In genomic region chr11:64234840-64235379, GRCh38 we compare ENCODE assay signal across 1 cellular context.
A peak's percentile ranks its signal among the peaks of the same experiment; 100 is the strongest.
TF ChIP-seq lines count a peak whose summit lies in the region.

No MANE protein-coding gene starts in this region.

TF ChIP-seq in HepG2, 621 proteins besides CTCF, POLR2A, EP300 and RAD21 (continued from another document and continues in another):
- TF ChIP-seq ARID5B (CRISPR knock-in tag; IDR thresholded peaks at IDR 0.05) (peak; percentile 45; the same call in 1 of the 2 replicates), FOXJ3 (CRISPR knock-in tag; IDR thresholded peaks at IDR 0.05; ENCODE audit: borderline replicate concordance) (no peak), KAT7 (CRISPR knock-in tag; IDR thresholded peaks at IDR 0.05; ENCODE audit: borderline replicate concordance) (no peak), KLF16 (CRISPR knock-in tag; IDR thresholded peaks at IDR 0.05) (0 out of 4 replicates have a peak, but pooled peaks of 1 of the 2 experiments have one; percentile 26), HIC2 (CRISPR knock-in tag; IDR thresholded peaks at IDR 0.05; ENCODE audit: low read depth) (peak; percentile 83), THAP11 (CRISPR knock-in tag; IDR thresholded peaks at IDR 0.05) (peak; percentile 23; the same call in 1 of the 2 replicates), ZNF7 (CRISPR knock-in tag; IDR thresholded peaks at IDR 0.05) (no peak), ZNF552 (CRISPR knock-in tag; IDR thresholded peaks at IDR 0.05; ENCODE audit: borderline replicate concordance) (no peak), ARNT2 (CRISPR knock-in tag; IDR thresholded peaks at IDR 0.05; ENCODE audit: low read depth) (0 out of 2 replicates have a peak, but pooled peaks have one; percentile 50), HES4 (CRISPR knock-in tag; IDR thresholded peaks at IDR 0.05; ENCODE audit: borderline replicate concordance) (peak; percentile 45; the same call in 1 of the 2 replicates), MYC (CRISPR knock-in tag; IDR thresholded peaks at IDR 0.05; ENCODE audit: borderline replicate concordance) (peak; percentile 62; the same call in 1 of the 2 replicates), ZNF354B (CRISPR knock-in tag; IDR thresholded peaks at IDR 0.05) (0 out of 2 replicates have a peak, but pooled peaks have one; percentile 27), NFRKB (IDR thresholded peaks at IDR 0.05) (no peak), TFDP2 (CRISPR knock-in tag; IDR thresholded peaks at IDR 0.05) (peak; percentile 42; the same call in 1 of the 2 replicates), PCBP2 (optimal IDR thresholded peaks at IDR 0.05; ENCODE audit: low read depth, low read length, poor library complexity, severe bottlenecking) (no peak), ZNF788 (CRISPR knock-in tag; IDR thresholded peaks at IDR 0.05; ENCODE audit: borderline replicate concordance) (peak; percentile 17; the same call in 1 of the 2 replicates), FOXO4 (CRISPR knock-in tag; conservative IDR thresholded peaks at IDR 0.05) (no peak), ZNF142 (CRISPR knock-in tag; IDR thresholded peaks at IDR 0.05) (peak; percentile 62; the same call in 1 of the 2 replicates), YY1 (IDR thresholded peaks at IDR 0.05; ENCODE audit: insufficient read depth, insufficient replicate concordance, low read depth, low read length) (peak; percentile 53), FOXA3 (CRISPR knock-in tag; IDR thresholded peaks at IDR 0.05) (peak; percentile 15; the same call in 1 of the 2 replicates), ZNF777 (CRISPR knock-in tag; IDR thresholded peaks at IDR 0.05) (peak; percentile 82), MAX (IDR thresholded peaks at IDR 0.05) (peak; percentile 23), ZNF160 (CRISPR knock-in tag; IDR thresholded peaks at IDR 0.05) (peak; percentile 58; the same call in 1 of the 2 replicates), ZNF746 (CRISPR knock-in tag; IDR thresholded peaks at IDR 0.05) (0 out of 2 replicates have a peak, but pooled peaks have one; percentile 19), ATF6 (CRISPR knock-in tag; conservative IDR thresholded peaks at IDR 0.05) (no peak), NRL (CRISPR knock-in tag; IDR thresholded peaks at IDR 0.05; ENCODE audit: borderline replicate concordance) (peak; percentile 75; the same call in 1 of the 2 replicates), ZNF33A (CRISPR knock-in tag; IDR thresholded peaks at IDR 0.05; ENCODE audit: borderline replicate concordance) (no peak), NONO (IDR thresholded peaks at IDR 0.05) (no peak), NONO (CRISPR knock-in tag; conservative IDR thresholded peaks at IDR 0.05) (no peak; the same call in 1 of the 2 replicates), ZNF441 (CRISPR knock-in tag; IDR thresholded peaks at IDR 0.05; ENCODE audit: borderline replicate concordance) (0 out of 2 replicates have a peak, but pooled peaks have one; percentile 17), PATZ1 (CRISPR knock-in tag; IDR thresholded peaks at IDR 0.05) (peak; percentile 79), ZNF225 (CRISPR knock-in tag; IDR thresholded peaks at IDR 0.05) (0 out of 2 replicates have a peak, but pooled peaks have one; percentile 35), MED1 (CRISPR knock-in tag; IDR thresholded peaks at IDR 0.05) (peak; percentile 92), ZBTB38 (CRISPR knock-in tag; IDR thresholded peaks at IDR 0.05) (peak; percentile 38; the same call in 1 of the 2 replicates), ZNF446 (CRISPR knock-in tag; IDR thresholded peaks at IDR 0.05) (peak; percentile 61; the same call in 1 of the 2 replicates), ZNF704 (CRISPR knock-in tag; IDR thresholded peaks at IDR 0.05; ENCODE audit: borderline replicate concordance) (no peak), BRD4 (CRISPR knock-in tag; IDR thresholded peaks at IDR 0.05) (0 out of 2 replicates have a peak, but pooled peaks have one; percentile 57), FOSL2 (CRISPR knock-in tag; IDR thresholded peaks at IDR 0.05) (no peak), NCOA1 (CRISPR knock-in tag; IDR thresholded peaks at IDR 0.05) (no peak)
